In genomic region chr12:67877697-67878096, GRCh38 we compare ENCODE assay signal across 33 cellular contexts.
"Had no signal": no experiment of that assay in that cellular context is flagged by ENCODE, and none has a peak within 500 bp of the region (broad histone marks: within the 10 kb centered on the region; RNA-seq: fewer than 3 reads in every experiment).

No MANE protein-coding gene starts in this region.

- H3K27me3 ChIP-seq: brain microvascular endothelial cell, Peyer's patch had no signal

- H3K4me1 ChIP-seq: Peyer's patch had no signal

- H3K9me3 ChIP-seq: Peyer's patch had no signal

- H3K36me3 ChIP-seq: brain microvascular endothelial cell, Peyer's patch, WERI-Rb-1 had no signal

- DNase-seq: activated CD4-positive, alpha-beta T cell treated with anti-CD3 and anti-CD28 coated beads, Interleukin-2, amount 10 ng/mL, durations not matched to agents 24 days and 14 days; activated CD4-positive, alpha-beta T cell treated with anti-CD3 and anti-CD28 coated beads, Interleukin-2, amount 50 U/mL, for 4 hours; activated CD4-positive, CD25-positive, alpha-beta regulatory T cell; activated CD8-positive, alpha-beta T cell treated with anti-CD3 and anti-CD28 coated beads for 36 hours; activated effector memory CD4-positive, alpha-beta T cell treated with anti-CD3 and anti-CD28 coated beads, Interleukin-2, amount 50 U/mL, for 16 hours; activated naive CD4-positive, alpha-beta T cell; activated naive CD4-positive, alpha-beta T cell treated with anti-CD3 and anti-CD28 coated beads, Interleukin-2, amount 50 U/mL, for 16 hours; activated naive CD8-positive, alpha-beta T cell treated with anti-CD3 and anti-CD28 coated beads for 36 hours; activated T-cell treated with anti-CD3 and anti-CD28 coated beads, Interleukin-2, amount 50 U/mL, for 1 hour; activated T-cell treated with anti-CD3 and anti-CD28 coated beads, Interleukin-2, amount 50 U/mL, for 72 hours; amniotic stem cell; aorta; brain microvascular endothelial cell; Kasumi-1; KBM-7; MM.1S; MV-4-11; NCI-H1092 treated with DMSO at 0.1 percent for 48 hours; NCI-H146; NCI-H1930; NCI-H2081 treated with DMSO at 0.1 percent for 48 hours; NCI-H2171; NCI-H510A; NCI-H526; NCI-H748 treated with DMSO at 0.1 percent for 48 hours; NK-92 treated with Interleukin-12 subunit alpha and Interleukin-12 subunit beta, amount 100 ng/mL, for 24 hours; PC-3; Peyer's patch; RPMI8226; T1000; WERI-Rb-1 had no signal

- H3K27ac ChIP-seq: brain microvascular endothelial cell, Peyer's patch, SK-N-MC, WERI-Rb-1 had no signal

- H3K4me3 ChIP-seq: Peyer's patch, SK-N-MC had no signal

- ATAC-seq: activated CD8-positive, alpha-beta T cell treated with anti-CD3 and anti-CD28 coated beads for 36 hours; activated T-cell treated with anti-CD3 and anti-CD28 coated beads, Interleukin-2, amount 50 U/mL, for 72 hours; activated T-helper 17 cell treated with anti-CD3 and anti-CD28 coated beads, Interleukin-2, amount 50 U/mL, for 72 hours; PC-3 had no signal
